ENCODE assay signal across 8 cellular contexts in the genomic region with DNA sequence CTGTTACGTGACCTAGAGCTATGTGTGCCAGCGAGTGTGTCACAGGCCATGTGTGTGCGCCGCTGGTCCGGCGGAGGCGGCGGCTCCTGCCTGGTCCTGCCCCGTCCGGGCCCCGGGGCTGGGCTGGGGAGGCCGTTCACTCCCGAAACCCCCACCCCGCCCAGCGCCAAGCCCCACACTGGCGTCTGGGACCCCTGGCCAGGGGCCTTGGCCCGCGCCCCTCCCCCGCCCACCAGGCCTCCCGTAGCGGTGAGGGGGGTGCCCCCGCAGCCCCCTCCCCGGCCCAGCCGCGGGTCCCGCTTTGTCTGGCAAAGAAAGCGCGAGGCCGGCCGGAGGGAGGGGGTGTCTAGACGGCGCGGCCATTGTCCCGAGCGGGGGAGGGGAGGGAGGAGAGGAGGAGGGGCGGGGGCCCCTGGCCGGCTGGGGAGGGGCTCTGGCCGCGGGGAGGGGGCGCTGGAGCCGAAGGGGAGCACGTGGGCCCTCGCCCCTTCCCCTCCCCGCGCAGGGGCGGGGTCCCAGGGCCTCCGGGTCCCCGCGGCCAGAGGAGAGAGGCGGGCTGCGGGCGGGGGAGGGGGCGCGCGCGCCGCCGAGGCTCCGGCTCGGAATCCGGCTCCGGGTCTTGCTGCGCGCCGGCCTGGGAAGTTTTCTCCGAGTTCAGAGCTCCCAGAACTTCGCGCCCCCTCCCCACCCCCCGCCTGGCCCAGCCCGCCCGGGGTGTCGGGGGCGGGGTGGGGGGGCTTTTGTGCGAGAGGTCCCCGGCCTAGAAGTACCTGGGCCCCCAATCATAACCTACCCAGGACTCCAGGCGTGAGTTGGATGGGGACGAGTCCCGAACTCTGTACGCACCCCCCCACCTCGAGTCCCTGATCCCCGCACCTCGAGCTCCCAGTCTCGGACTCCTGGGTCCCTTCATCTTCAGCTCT. TPM values are rescaled to one million over a fixed set of nuclear protein-coding genes. Genes with fewer than 3 reads are reported as not detected.
DNase-seq lines count a peak whose midpoint lies in the region; ATAC-seq and TF ChIP-seq lines count a peak whose summit lies in the region.

No MANE protein-coding gene starts in this region.

- H3K27me3 Mint-ChIP-seq in CD14-positive monocyte (ENCODE audit: low read depth in 3 of 3) (peaks cover 59 to 75% (median 69%) of the 10 kb centered on the region in 3 donors), osteocyte (ENCODE audit: unreplicated experiment) (no peaks in the 10 kb centered on the region)

- H3K4me3 Mint-ChIP-seq in CD14-positive monocyte (peak overlapping the region; percentile 67 to 91), osteocyte (ENCODE audit: unreplicated experiment) (peak overlapping the region; percentile 78)

- H3K9me3 Mint-ChIP-seq in CD14-positive monocyte (peaks cover 0 to 19% (median 14%) of the 10 kb centered on the region in 7 donors), osteocyte (ENCODE audit: unreplicated experiment) (no peaks in the 10 kb centered on the region)

- TF ChIP-seq CTCF in CD14-positive monocyte (IDR thresholded peaks at IDR 0.05) (no peak), osteocyte (IDR thresholded peaks at IDR 0.05) (no peak), foreskin keratinocyte (conservative IDR thresholded peaks at IDR 0.05) (no peak)

- peak overlapping the region; percentile 90 for H3K9ac ChIP-seq in NT2/D1 (ENCODE audit: insufficient read length, low read depth)

- peaks cover 24% of the 10 kb centered on the region for H3K36me3 ChIP-seq in NT2/D1 (ENCODE audit: insufficient read depth, insufficient read length, low read length)

- H3K4me3 ChIP-seq in NT2/D1 (ENCODE audit: insufficient read length, low read depth): peak overlapping the region; percentile 84

- H3K36me3 Mint-ChIP-seq in CD14-positive monocyte (peaks cover 7 to 18% of the 10 kb centered on the region in 2 donors), osteocyte (ENCODE audit: unreplicated experiment) (no peaks in the 10 kb centered on the region)

- DNase-seq in CD14-positive monocyte (ENCODE audit: low spot score): no peak
- DNase-seq in NT2/D1 (ENCODE audit: low read depth, low spot score): peak; percentile 62
- no peak for DNase-seq in osteocyte (ENCODE audit: extremely low spot score, unreplicated experiment)
- DNase-seq in GM19238 (ENCODE audit: insufficient read length, low spot score): no peak
- no peak for DNase-seq in foreskin keratinocyte
- no peak for DNase-seq in NCI-H1092 (lab: John Stamatoyannopoulos, UW)

- ATAC-seq in esophagus mucosa (peak; percentile 9), GM18498 (IDR thresholded peaks at IDR 0.05; ENCODE audit: unreplicated experiment) (no peak), foreskin keratinocyte (no peak)

- H3K4me1 Mint-ChIP-seq in CD14-positive monocyte (peaks cover 33% of the 10 kb centered on the region), osteocyte (ENCODE audit: unreplicated experiment) (peaks cover 28% of the 10 kb centered on the region)

- H3K27ac Mint-ChIP-seq in CD14-positive monocyte (peak overlapping the region in 3 of 7 donors; percentile 5 to 69 (median 32)), osteocyte (ENCODE audit: unreplicated experiment) (peak overlapping the region; percentile 75)

- H3K9me3 ChIP-seq in NT2/D1 (ENCODE audit: insufficient read depth, low read length): no peaks in the 10 kb centered on the region

- H3K4me1 ChIP-seq in NT2/D1 (ENCODE audit: insufficient read depth, insufficient read length) (peaks cover 7% of the 10 kb centered on the region), foreskin keratinocyte (no peaks in the 10 kb centered on the region)

- intact Hi-C loops in CD14-positive monocyte (cut with micrococcal nuclease): loop anchor here (5.0 kb wide), 1 partner anchor 32 kb away; the partner anchor contains the start of gene EPHX3 (in 2 of the 2)

- H3K27me3 ChIP-seq in NT2/D1 (ENCODE audit: insufficient read depth, insufficient read length) (no peaks in the 10 kb centered on the region), foreskin keratinocyte (peaks cover 38% of the 10 kb centered on the region)

- no peak overlapping the region for H3K27ac ChIP-seq in foreskin keratinocyte

RNA-seq across cellular contexts. Expression of gene NOTCH3, which starts 0.9 kb away (rescaled TPM):
- polyA plus RNA-seq in CD14-positive monocyte: under 1 TPM in 1 of 2 donors, not detected in 1; 0.05 TPM
- total RNA-seq in esophagus mucosa: 149 TPM
- total RNA-seq in osteocyte: 178 and 200 TPM in 2 replicates
- 0.21 and 0.24 TPM in 2 replicates for total RNA-seq in foreskin keratinocyte
- 0.04 and 0.09 TPM in 2 replicates for polyA plus RNA-seq in foreskin keratinocyte

RNA-seq across cellular contexts. Expression of gene EPHX3, which starts 32.3 kb away (rescaled TPM):
- 1 to 10 TPM in 1 of 2 donors, under 1 TPM in 1; 0.23 to 1.5 TPM for polyA plus RNA-seq in CD14-positive monocyte
- total RNA-seq in esophagus mucosa: 34.6 TPM
- total RNA-seq in osteocyte: not detected in 2 replicates
- 0.10 TPM in 1 of 2 replicates, not detected in the other for total RNA-seq in foreskin keratinocyte
- polyA plus RNA-seq in foreskin keratinocyte: 0.06 and 0.12 TPM in 2 replicates

Comparison
In these comparisons a context has a peak if more than half of its experiments do, and no peak if none do; other contexts are left out.
1. RNA of gene NOTCH3, which starts 0.9 kb away (total RNA-seq): 178 to 200 TPM in osteocyte and 149 TPM in esophagus mucosa (single experiment); 0.21 to 0.24 TPM in foreskin keratinocyte; every median in the first group is over 100 times any median in the second.
2. RNA of gene EPHX3, which starts 32.3 kb away (total RNA-seq): 34.6 TPM in esophagus mucosa (single experiment); not detected in osteocyte and 0.10 TPM in foreskin keratinocyte; every median in the first group is over 10 times any median in the second.